Comparison of ENCODE assay signal across 14 cellular contexts in the genomic region with DNA sequence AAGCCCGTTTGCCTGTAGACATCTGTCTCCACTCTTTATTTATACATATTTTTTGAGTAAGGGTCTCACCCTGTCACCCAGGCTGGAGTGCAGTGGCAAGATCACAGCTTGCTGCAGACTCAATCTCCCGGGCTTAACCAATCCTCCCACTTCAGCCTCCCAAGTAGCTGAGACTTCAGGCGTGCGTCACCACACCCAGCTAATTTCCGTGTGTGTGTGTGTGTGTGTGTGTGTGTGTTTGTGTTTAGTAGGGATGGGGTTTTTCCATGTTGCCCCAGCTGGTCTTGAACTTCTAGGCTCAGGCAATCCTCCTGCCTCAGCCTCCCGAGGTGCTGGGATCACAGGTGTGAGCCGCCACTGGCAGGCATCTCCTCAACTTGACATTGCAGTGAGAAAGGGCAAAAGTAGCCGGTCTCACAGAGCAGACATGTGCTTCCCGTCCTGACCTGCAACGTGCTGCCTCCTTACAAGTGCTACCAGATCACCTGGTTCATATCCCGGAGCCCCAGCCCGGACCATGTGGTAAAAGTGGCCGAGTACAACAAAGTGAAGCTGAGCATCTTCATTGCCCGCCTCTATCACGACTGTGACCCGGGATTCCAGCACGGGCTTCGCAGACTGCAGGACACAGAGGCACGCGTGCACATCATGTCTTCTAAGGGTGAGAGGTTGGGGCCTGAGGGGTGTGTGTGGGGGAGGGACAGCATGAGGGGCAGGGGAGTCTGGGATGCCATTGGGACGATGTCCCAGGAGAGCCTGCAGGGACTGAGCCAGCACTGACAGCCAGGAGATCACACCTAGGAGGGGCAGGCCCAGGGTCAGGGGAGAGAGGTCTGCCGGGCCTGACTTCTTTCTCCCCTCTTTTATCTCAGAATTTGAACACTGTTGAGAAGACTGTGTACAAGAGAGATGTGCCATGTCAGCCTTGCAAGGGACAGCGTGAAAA. TPM values are rescaled to one million over a fixed set of nuclear protein-coding genes. Genes with fewer than 3 reads are reported as not detected.
DNase-seq lines count a peak whose midpoint lies in the region; ATAC-seq, FAIRE-seq and TF ChIP-seq lines count a peak whose summit lies in the region.
"Had no signal": no experiment of that assay in that cellular context is flagged by ENCODE, and none has a peak within 500 bp of the region (broad histone marks: within the 10 kb centered on the region; RNA-seq: fewer than 3 reads in every experiment).

No MANE protein-coding gene starts in this region.

- no peaks in the 10 kb centered on the region for H3K27me3 ChIP-seq in keratinocyte (ENCODE audit: control insufficient read depth, extremely low read depth, insufficient read depth, low read length)

- peak overlapping the region; percentile 71 for H3K4me2 ChIP-seq in keratinocyte (ENCODE audit: control insufficient read depth, extremely low read depth, insufficient read depth, low read depth, low read length)

- peak; percentile 39 for DNase-seq in stimulated activated naive CD4-positive, alpha-beta T cell treated with Interleukin-2 at 50 U/mL for 16 hours (lab: John Stamatoyannopoulos, UW)
- no peak for DNase-seq in stimulated activated naive CD4-positive, alpha-beta T cell (lab: John Stamatoyannopoulos, UW)
- DNase-seq in T-helper 9 cell = peak; percentile 35
- no peak for DNase-seq in keratinocyte (ENCODE audit: low read depth, low spot score)
- no peak for DNase-seq in GF-D8 (lab: John Stamatoyannopoulos, UW)
- no peak for DNase-seq in G401 (ENCODE audit: low spot score)
- DNase-seq: KBM-7, NCI-H1694, NCI-H524, T1000 had no signal

- TF ChIP-seq CTCF in keratinocyte (optimal IDR thresholded peaks at IDR 0.05 in 1 of 3, IDR thresholded peaks at IDR 0.05 in 1 of 3, conservative IDR thresholded peaks at IDR 0.05 in 1 of 3; ENCODE audit: extremely low read depth in 1 of 3, insufficient read depth in 2 of 3, low read length in 3 of 3) = no peak

- dilution Hi-C loops in keratinocyte (cut with MboI; ENCODE audit: extremely low pct_ligation_motif_present, low sequenced_read_pairs) = no loop called here

- H3K4me1 ChIP-seq in keratinocyte (ENCODE audit: control insufficient read depth, extremely low read depth, insufficient read depth, low read length) = peaks cover 25% of the 10 kb centered on the region

- H3K27ac ChIP-seq in keratinocyte (ENCODE audit: control insufficient read depth, insufficient read depth, low read length) = no peak overlapping the region

- H3K4me3 ChIP-seq in keratinocyte (ENCODE audit: control insufficient read depth in 2 of 3, extremely low read depth in 1 of 3, insufficient read depth in 2 of 3, low read depth in 1 of 3, low read length in 3 of 3) = no peak overlapping the region

- H3K79me2 ChIP-seq in keratinocyte (ENCODE audit: control insufficient read depth, insufficient read depth, low read length) = no peaks in the 10 kb centered on the region

- H3K9me3 ChIP-seq in keratinocyte (ENCODE audit: control insufficient read depth, low read depth, low read length) = no peaks in the 10 kb centered on the region

- no peaks in the 10 kb centered on the region for H3K9me1 ChIP-seq in keratinocyte (ENCODE audit: control insufficient read depth, extremely low read depth, insufficient read depth, low read length)

- H3K9ac ChIP-seq in keratinocyte (ENCODE audit: control insufficient read depth, extremely low read depth, insufficient read depth, low read length) = no peak overlapping the region

- H4K20me1 ChIP-seq in keratinocyte (ENCODE audit: control insufficient read depth, extremely low read depth, insufficient read depth, low read length) = no peaks in the 10 kb centered on the region

- no peak for FAIRE-seq in keratinocyte (lab: Jason Lieb, UNC)
- FAIRE-seq: astrocyte had no signal

- H3K36me3 ChIP-seq in keratinocyte (ENCODE audit: control insufficient read depth in 2 of 2, extremely low read depth in 1 of 2, insufficient read depth in 2 of 2, low read length in 2 of 2) = no peaks in the 10 kb centered on the region

- ATAC-seq in HG03432 (IDR thresholded peaks at IDR 0.05; ENCODE audit: unreplicated experiment) (no peak), GM19351 (IDR thresholded peaks at IDR 0.05; ENCODE audit: unreplicated experiment) (no peak)

- H2AFZ ChIP-seq in keratinocyte (ENCODE audit: control insufficient read depth, low read length) = no peak overlapping the region

- in situ Hi-C loops in G401 (cut with HindIII; ENCODE audit: low sequenced_read_pairs) = no loop called here

RNA-seq across cellular contexts. Expression of gene APOBEC3H, which starts 5.6 kb away (rescaled TPM):
- polyA plus RNA-seq in keratinocyte = 0.14 to 0.51 TPM (median 0.41 TPM) in 3 replicates
- not detected for polyA plus RNA-seq in keratinocyte (2011; ENCODE audit: low read depth)
- 0.12 and 0.41 TPM in 2 replicates for polyA plus RNA-seq in keratinocyte (2011; cell fraction: cytosol; rRNA removed)
- 0.20 and 0.45 TPM in 2 replicates for polyA plus RNA-seq in keratinocyte (2011; cell fraction: nucleus; rRNA removed)
- 0.16 and 0.41 TPM in 2 replicates for polyA plus RNA-seq in keratinocyte (2012; ENCODE audit: low replicate concordance)
- 0.63 to 0.90 TPM in 2 of 3 replicates, not detected in the other for polyA minus RNA-seq in keratinocyte
- polyA minus RNA-seq in keratinocyte (2011; cell fraction: cytosol; rRNA and poly(A)+ RNA removed) = not detected
- not detected in 2 replicates for polyA minus RNA-seq in keratinocyte (2011; cell fraction: nucleus; rRNA and poly(A)+ RNA removed)
- 2.1 and 5.2 TPM in 2 replicates for total RNA-seq in G401 (2014; rRNA removed; shearing (Covaris generic))
- total RNA-seq: fibroblast of villous mesenchyme had no signal

RNA-seq across cellular contexts. Expression of gene APOBEC3G, which starts 14.3 kb away (rescaled TPM):
- 4.7 to 11.3 TPM (median 7.8 TPM) in 3 replicates for polyA plus RNA-seq in keratinocyte
- polyA plus RNA-seq in keratinocyte (2011; ENCODE audit: low read depth) = not detected
- polyA plus RNA-seq in keratinocyte (2011; cell fraction: cytosol; rRNA removed) = 4.3 and 5.0 TPM in 2 replicates
- polyA plus RNA-seq in keratinocyte (2011; cell fraction: nucleus; rRNA removed) = 3.4 and 5.0 TPM in 2 replicates
- 0.16 and 8.3 TPM in 2 replicates for polyA plus RNA-seq in keratinocyte (2012; ENCODE audit: low replicate concordance)
- 5.4 to 6.9 TPM (median 6.2 TPM) in 3 replicates for polyA minus RNA-seq in keratinocyte
- polyA minus RNA-seq in keratinocyte (2011; cell fraction: cytosol; rRNA and poly(A)+ RNA removed) = 2.5 TPM
- polyA minus RNA-seq in keratinocyte (2011; cell fraction: nucleus; rRNA and poly(A)+ RNA removed) = 1.6 TPM in 2 replicates
- total RNA-seq in G401 (2014; rRNA removed; shearing (Covaris generic)) = 2.9 and 5.6 TPM in 2 replicates

RNA-seq across cellular contexts. Expression of gene APOBEC3F, which starts 50.7 kb away (rescaled TPM):
- polyA plus RNA-seq in keratinocyte = 6.9 to 9.8 TPM (median 7.9 TPM) in 3 replicates
- 1.9 TPM for polyA plus RNA-seq in keratinocyte (2011; ENCODE audit: low read depth)
- polyA plus RNA-seq in keratinocyte (2011; cell fraction: cytosol; rRNA removed) = 6.3 and 7.3 TPM in 2 replicates
- 6.3 and 7.2 TPM in 2 replicates for polyA plus RNA-seq in keratinocyte (2011; cell fraction: nucleus; rRNA removed)
- polyA plus RNA-seq in keratinocyte (2012; ENCODE audit: low replicate concordance) = 1.1 and 11.8 TPM in 2 replicates
- 6.1 to 12.0 TPM (median 6.3 TPM) in 3 replicates for polyA minus RNA-seq in keratinocyte
- 1.5 TPM for polyA minus RNA-seq in keratinocyte (2011; cell fraction: cytosol; rRNA and poly(A)+ RNA removed)
- 3.9 and 6.8 TPM in 2 replicates for polyA minus RNA-seq in keratinocyte (2011; cell fraction: nucleus; rRNA and poly(A)+ RNA removed)
- 4.7 and 9.7 TPM in 2 replicates for total RNA-seq in G401 (2014; rRNA removed; shearing (Covaris generic))

Comparison
In these comparisons a context has a peak if more than half of its experiments do, and no peak if none do; other contexts are left out.
1. DNase-seq: peak in stimulated activated naive CD4-positive, alpha-beta T cell treated with Interleukin-2 at 50 U/mL for 16 hours (single experiment) and T-helper 9 cell (single experiment); none in stimulated activated naive CD4-positive, alpha-beta T cell (0 of 6), keratinocyte (single experiment), GF-D8 (single experiment) and G401 (single experiment).